29 cellular contexts compared by ENCODE assay signal in the genomic region with DNA sequence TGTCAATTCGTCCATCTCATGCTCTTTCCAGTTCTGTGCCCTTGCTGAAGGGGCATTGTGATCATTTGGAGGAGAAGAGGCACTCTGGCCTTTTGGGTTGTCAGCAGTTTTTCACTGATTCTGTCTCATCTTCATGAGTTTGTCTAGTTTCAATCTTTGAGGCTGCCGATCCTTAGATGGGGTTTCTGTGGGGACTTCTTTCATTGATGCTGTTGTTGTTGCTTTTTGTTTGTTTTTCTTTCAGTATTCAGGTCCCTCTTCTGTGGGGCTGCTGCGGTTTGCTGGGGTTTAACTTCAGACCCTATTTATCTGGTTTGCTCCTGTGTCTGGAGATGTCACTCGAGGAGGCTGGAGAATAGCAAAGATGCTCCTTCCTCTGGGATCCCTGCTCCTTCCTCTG.
"Had no signal": no experiment of that assay in that cellular context is flagged by ENCODE, and none has a peak within 500 bp of the region (broad histone marks: within the 10 kb centered on the region; RNA-seq: fewer than 3 reads in every experiment).

No MANE protein-coding gene starts in this region.

- H3K9me3 Mint-ChIP-seq: activated T-cell treated with anti-CD3 and anti-CD28 coated beads, Interleukin-2, amount 50 U/mL, for 4 hours; activated T-helper 17 cell treated with anti-CD3 and anti-CD28 coated beads, Interleukin-2, amount 50 U/mL, for 72 hours had no signal

- H3K4me3 Mint-ChIP-seq: activated B cell treated with CpG ODN at 0.5 μM for 24 hours; activated CD8-positive, alpha-beta T cell treated with anti-CD3 and anti-CD28 coated beads for 36 hours; activated naive CD8-positive, alpha-beta T cell; activated T-cell treated with anti-CD3 and anti-CD28 coated beads, Interleukin-2, amount 50 U/mL, for 4 hours; activated T-helper 17 cell treated with anti-CD3 and anti-CD28 coated beads, Interleukin-2, amount 50 U/mL, for 72 hours had no signal

- H3K36me3 Mint-ChIP-seq: activated naive CD8-positive, alpha-beta T cell had no signal

- DNase-seq: activated B cell treated with CpG ODN at 0.5 μM for 24 hours; activated CD4-positive, alpha-beta T cell treated with anti-CD3 and anti-CD28 coated beads for 48 hours; activated CD4-positive, alpha-beta T cell treated with anti-CD3 and anti-CD28 coated beads, Interleukin-2, amount 50 U/mL, for 1 hour; activated CD4-positive, alpha-beta T cell treated with anti-CD3 and anti-CD28 coated beads, Interleukin-2, amount 50 U/mL, for 48 hours; activated CD8-positive, alpha-beta memory T cell treated with anti-CD3 and anti-CD28 coated beads for 24 hours; activated CD8-positive, alpha-beta T cell treated with anti-CD3 and anti-CD28 coated beads for 36 hours; activated effector memory CD4-positive, alpha-beta T cell treated with Interleukin-2 at 50 U/mL for 16 hours; activated gamma-delta T cell treated with Interleukin-2 at 50 U/mL for 16 hours; activated naive CD4-positive, alpha-beta T cell treated with anti-CD3 and anti-CD28 coated beads, Interleukin-2, amount 50 U/mL, for 16 hours; activated naive CD4-positive, alpha-beta T cell treated with Interleukin-2 at 50 U/mL for 16 hours; activated T-cell treated with anti-CD3 and anti-CD28 coated beads, Interleukin-2, amount 50 U/mL, for 4 hours; amniotic stem cell; anterior cingulate cortex; brain microvascular endothelial cell; central memory CD4-positive, alpha-beta T cell; cerebellar nuclear complex; colonic mucosa; effector CD8-positive, alpha-beta T cell; foreskin fibroblast; head of caudate nucleus; T-helper 2 cell had no signal

- ATAC-seq: activated CD4-positive, CD25-positive, alpha-beta regulatory T cell treated with anti-CD3 and anti-CD28 coated beads, Interleukin-2, amount 50 U/mL, for 24 hours; activated CD8-positive, alpha-beta T cell treated with anti-CD3 and anti-CD28 coated beads for 36 hours; activated T-cell treated with anti-CD3 and anti-CD28 coated beads, Interleukin-2, amount 50 U/mL, for 4 hours; activated T-helper 17 cell treated with anti-CD3 and anti-CD28 coated beads, Interleukin-2, amount 50 U/mL, for 72 hours; esophagus mucosa had no signal

- H3K36me3 ChIP-seq: brain microvascular endothelial cell, colonic mucosa had no signal

- H3K4me1 Mint-ChIP-seq: activated B cell treated with CpG ODN at 0.5 μM for 24 hours; activated T-helper 17 cell treated with anti-CD3 and anti-CD28 coated beads, Interleukin-2, amount 50 U/mL, for 72 hours had no signal

- H3K27me3 ChIP-seq: brain microvascular endothelial cell, colonic mucosa had no signal

- H3K4me3 ChIP-seq: colonic mucosa had no signal

- H3K27ac Mint-ChIP-seq: activated B cell treated with CpG ODN at 0.5 μM for 24 hours; activated CD8-positive, alpha-beta T cell treated with anti-CD3 and anti-CD28 coated beads for 36 hours; activated naive CD8-positive, alpha-beta T cell; activated T-helper 17 cell treated with anti-CD3 and anti-CD28 coated beads, Interleukin-2, amount 50 U/mL, for 72 hours had no signal

- H3K9me3 ChIP-seq: colonic mucosa had no signal

- H3K4me1 ChIP-seq: colonic mucosa had no signal

- FAIRE-seq: astrocyte, frontal cortex, TTC549 had no signal

- H3K27me3 Mint-ChIP-seq: activated B cell treated with CpG ODN at 0.5 μM for 24 hours; activated CD8-positive, alpha-beta T cell treated with anti-CD3 and anti-CD28 coated beads for 36 hours; activated naive CD8-positive, alpha-beta T cell; activated T-helper 17 cell treated with anti-CD3 and anti-CD28 coated beads, Interleukin-2, amount 50 U/mL, for 72 hours had no signal

- H3K27ac ChIP-seq: brain microvascular endothelial cell, colonic mucosa, VCaP had no signal
